9 cellular contexts compared by ENCODE assay signal in the genomic region with DNA sequence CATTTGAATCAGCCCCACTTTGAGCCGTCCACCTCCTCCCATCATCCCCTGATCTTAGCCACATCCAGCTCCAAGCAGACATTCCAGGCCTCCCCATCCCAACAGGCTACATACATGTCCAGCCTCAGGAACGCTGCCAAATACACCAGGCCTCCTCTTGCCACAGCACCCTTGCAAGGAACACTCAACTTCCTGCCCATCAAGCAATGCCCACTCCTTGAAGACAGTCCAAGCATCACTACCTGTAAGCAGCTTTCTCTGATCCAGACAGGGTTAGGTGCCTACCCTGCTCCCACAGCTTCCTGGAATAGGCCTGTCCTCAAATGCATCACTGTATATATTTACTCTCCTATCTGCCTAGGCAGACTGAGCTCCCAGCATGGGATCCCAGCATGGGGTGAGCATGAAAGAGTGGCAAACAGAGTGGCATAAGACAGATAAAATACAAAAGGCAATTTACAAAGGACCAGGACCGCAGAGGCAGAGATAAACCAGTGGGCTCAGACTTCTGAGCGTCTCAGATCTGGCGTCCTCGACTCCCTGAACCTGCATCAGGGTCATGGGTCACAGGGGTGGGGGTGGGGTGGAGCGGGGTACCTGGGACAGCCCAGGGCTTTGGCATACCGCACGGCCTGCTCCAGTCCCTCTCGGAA. TPM values are rescaled to one million over a fixed set of nuclear protein-coding genes. Genes with fewer than 3 reads are reported as not detected.
DNase-seq lines count a peak whose midpoint lies in the region; ATAC-seq and TF ChIP-seq lines count a peak whose summit lies in the region.
"Had no signal": no experiment of that assay in that cellular context is flagged by ENCODE, and none has a peak within 500 bp of the region (broad histone marks: within the 10 kb centered on the region; RNA-seq: fewer than 3 reads in every experiment).

No MANE protein-coding gene starts in this region.

- peak in 1 of 2 donors; percentile 2 for ATAC-seq in activated T-cell treated with anti-CD3 and anti-CD28 coated beads, Interleukin-2, amount 50 U/mL, for 72 hours (replicated peaks in 1 of 2)
- ATAC-seq in HG02970 (IDR thresholded peaks at IDR 0.05; ENCODE audit: low FRiP score, unreplicated experiment) = no peak

- peaks cover 5% of the 10 kb centered on the region for H3K27me3 ChIP-seq in CD8-positive, alpha-beta memory T cell (ENCODE audit: insufficient read depth, low read length, poor library complexity, severe bottlenecking)
- H3K27me3 ChIP-seq in HUES64 (ENCODE audit: insufficient read depth, low read length) = no peaks in the 10 kb centered on the region
- no peaks in the 10 kb centered on the region for H3K27me3 ChIP-seq in parathyroid adenoma (ENCODE audit: control insufficient read depth, insufficient read depth, low read length)

- H3K4me1 Mint-ChIP-seq in CD8-positive, alpha-beta memory T cell = peaks cover 19 to 27% (median 19%) of the 10 kb centered on the region in 3 donors
- peaks cover 22% of the 10 kb centered on the region for H3K4me1 Mint-ChIP-seq in activated T-cell treated with anti-CD3 and anti-CD28 coated beads, Interleukin-2, amount 50 U/mL, for 72 hours (ENCODE audit: low read depth)
- H3K4me1 Mint-ChIP-seq in glutamatergic neuron (ENCODE audit: low read depth, unreplicated experiment) = peaks cover 13% of the 10 kb centered on the region

- H3K9ac ChIP-seq in HUES64 (ENCODE audit: low read depth, low read length) = no peak overlapping the region
- no peak overlapping the region for H3K9ac ChIP-seq in parathyroid adenoma
- H3K9ac ChIP-seq: KMS-11 had no signal

- peak overlapping the region; percentile 76 to 86 (median 82) for H3K4me3 Mint-ChIP-seq in CD8-positive, alpha-beta memory T cell
- H3K4me3 Mint-ChIP-seq in activated T-cell treated with anti-CD3 and anti-CD28 coated beads, Interleukin-2, amount 50 U/mL, for 72 hours = peak overlapping the region; percentile 63 to 70
- peak overlapping the region; percentile 76 for H3K4me3 Mint-ChIP-seq in glutamatergic neuron (ENCODE audit: unreplicated experiment)

- peaks cover 19% of the 10 kb centered on the region for H3K36me3 ChIP-seq in CD8-positive, alpha-beta memory T cell (ENCODE audit: insufficient read depth, low read length)
- H3K36me3 ChIP-seq in HUES64 (ENCODE audit: insufficient read depth, low read length) (peaks cover 41% of the 10 kb centered on the region), parathyroid adenoma (ENCODE audit: control insufficient read depth, insufficient read depth, low read length) (no peaks in the 10 kb centered on the region)

- H3K4me2 ChIP-seq in parathyroid adenoma (ENCODE audit: low read length) = peak overlapping the region; percentile 49
- H3K4me2 ChIP-seq: KMS-11 had no signal

- H3K27ac ChIP-seq in CD8-positive, alpha-beta memory T cell (ENCODE audit: low read depth, low read length) = no peak overlapping the region
- H3K27ac ChIP-seq in HUES64 (ENCODE audit: low read depth, low read length) (peak overlapping the region; percentile 65; the same call in 1 of the 2 replicates), parathyroid adenoma (peak overlapping the region; percentile 47)
- H3K27ac ChIP-seq: KMS-11 had no signal

- DNase-seq in CD8-positive, alpha-beta memory T cell = no peak
- no peak for DNase-seq in activated T-cell treated with anti-CD3 and anti-CD28 coated beads, Interleukin-2, amount 50 U/mL, for 72 hours
- DNase-seq in glutamatergic neuron (no peak), COLO829 (ENCODE audit: low spot score) (no peak), NK-92 (lab: John Stamatoyannopoulos, UW; ENCODE audit: unreplicated experiment) (no peak)

- peaks cover 0 to 40% (median 13%) of the 10 kb centered on the region in 3 donors for H3K36me3 Mint-ChIP-seq in CD8-positive, alpha-beta memory T cell
- H3K36me3 Mint-ChIP-seq in activated T-cell treated with anti-CD3 and anti-CD28 coated beads, Interleukin-2, amount 50 U/mL, for 72 hours (ENCODE audit: insufficient read depth in 2 of 2) = peaks cover 9 to 11% of the 10 kb centered on the region in 2 donors
- peaks cover 7% of the 10 kb centered on the region for H3K36me3 Mint-ChIP-seq in glutamatergic neuron (ENCODE audit: unreplicated experiment)

- CTCF ChIA-PET in CD8-positive, alpha-beta memory T cell (lab: Charles Lee) = no interaction called here

- no peaks in the 10 kb centered on the region for H3K9me3 Mint-ChIP-seq in CD8-positive, alpha-beta memory T cell
- H3K9me3 Mint-ChIP-seq in activated T-cell treated with anti-CD3 and anti-CD28 coated beads, Interleukin-2, amount 50 U/mL, for 72 hours = peaks cover 0 to 2% of the 10 kb centered on the region in 2 donors
- peaks cover 22% of the 10 kb centered on the region for H3K9me3 Mint-ChIP-seq in glutamatergic neuron (ENCODE audit: unreplicated experiment)

- H2AFZ ChIP-seq in parathyroid adenoma = no peak overlapping the region

- peaks cover 7 to 26% of the 10 kb centered on the region in 2 donors for H3K27me3 Mint-ChIP-seq in CD8-positive, alpha-beta memory T cell
- H3K27me3 Mint-ChIP-seq in activated T-cell treated with anti-CD3 and anti-CD28 coated beads, Interleukin-2, amount 50 U/mL, for 72 hours (ENCODE audit: low read depth) = peaks cover 11% of the 10 kb centered on the region
- H3K27me3 Mint-ChIP-seq in glutamatergic neuron (ENCODE audit: unreplicated experiment) = peaks cover 11% of the 10 kb centered on the region

- no peaks in the 10 kb centered on the region for H3K79me2 ChIP-seq in parathyroid adenoma

- peaks cover 9% of the 10 kb centered on the region for H3K4me1 ChIP-seq in CD8-positive, alpha-beta memory T cell (ENCODE audit: insufficient read depth, low read length)
- H3K4me1 ChIP-seq in HUES64 (ENCODE audit: insufficient read depth, low read length) (peaks cover 17% of the 10 kb centered on the region), parathyroid adenoma (no peaks in the 10 kb centered on the region)

- 25% methylated on average over 10 of the region's 10 CpGs for WGBS in HUES64

- POLR2A ChIA-PET in CD8-positive, alpha-beta memory T cell (lab: Charles Lee) = no interaction called here

- no peaks in the 10 kb centered on the region for H3K9me3 ChIP-seq in CD8-positive, alpha-beta memory T cell (ENCODE audit: low read length)
- H3K9me3 ChIP-seq in HUES64 (ENCODE audit: insufficient read depth, low read depth, low read length) = no peaks in the 10 kb centered on the region
- H3K9me3 ChIP-seq in parathyroid adenoma (ENCODE audit: control insufficient read depth, low read length) = no peaks in the 10 kb centered on the region

- H3K4me3 ChIP-seq in CD8-positive, alpha-beta memory T cell (ENCODE audit: low read length) = peak overlapping the region; percentile 27
- peak overlapping the region; percentile 67 for H3K4me3 ChIP-seq in HUES64 (ENCODE audit: low read length)
- H3K4me3 ChIP-seq in parathyroid adenoma (ENCODE audit: low read depth, low read length) = peak overlapping the region; percentile 36

- H3K27ac Mint-ChIP-seq in CD8-positive, alpha-beta memory T cell = peak overlapping the region; percentile 32 to 96 (median 82)
- no peak overlapping the region for H3K27ac Mint-ChIP-seq in activated T-cell treated with anti-CD3 and anti-CD28 coated beads, Interleukin-2, amount 50 U/mL, for 72 hours
- H3K27ac Mint-ChIP-seq in glutamatergic neuron (ENCODE audit: unreplicated experiment) = peak overlapping the region; percentile 15

- TF ChIP-seq CTCF in glutamatergic neuron (IDR thresholded peaks at IDR 0.05; ENCODE audit: partially characterized antibody, unreplicated experiment) (no peak), parathyroid adenoma (IDR thresholded peaks at IDR 0.05) (no peak)

RNA-seq across cellular contexts. Expression of gene HYI, which starts 0.8 kb away (rescaled TPM):
- 1 to 10 TPM; 5.5 to 5.7 TPM for total RNA-seq in CD8-positive, alpha-beta memory T cell
- 2.4 TPM for polyA plus RNA-seq in CD8-positive, alpha-beta memory T cell
- polyA plus RNA-seq in HUES64 (2013, experiment 1 of 2) = 14.3 TPM
- 16.5 TPM for polyA plus RNA-seq in HUES64 (2013, experiment 2 of 2)
- total RNA-seq in activated T-cell treated with anti-CD3 and anti-CD28 coated beads, Interleukin-2, amount 50 U/mL, for 72 hours = 10 to 100 TPM in 1 of 2 donors, 1 to 10 TPM in 1; 9.9 to 10.6 TPM
- total RNA-seq in glutamatergic neuron (ENCODE audit: unreplicated experiment) = 18.7 TPM
